ENCODE assay signal across 24 cellular contexts in the genomic region with DNA sequence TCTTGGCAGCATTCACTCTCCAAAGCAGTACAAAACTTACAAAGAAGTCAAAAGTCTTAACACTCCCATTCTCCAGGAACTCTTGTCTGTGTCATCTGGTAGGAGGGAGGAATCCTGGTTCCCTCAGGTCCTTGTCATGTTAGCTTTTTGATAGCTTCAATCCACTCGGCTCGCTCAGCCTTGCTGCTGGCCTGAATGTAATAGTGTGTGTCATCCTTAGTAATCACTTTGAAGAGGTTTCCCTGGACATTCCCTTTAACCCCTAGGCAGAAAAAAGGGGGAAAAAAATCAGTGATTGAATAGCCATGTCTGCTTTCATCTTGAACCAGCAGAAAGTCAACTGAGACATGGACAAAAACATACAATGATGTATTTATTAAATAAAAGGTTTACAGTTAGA. TPM values are rescaled to one million over a fixed set of nuclear protein-coding genes. Genes with fewer than 3 reads are reported as not detected.
DNase-seq lines count a peak whose midpoint lies in the region; ATAC-seq lines count a peak whose summit lies in the region.
"Had no signal": no experiment of that assay in that cellular context is flagged by ENCODE, and none has a peak within 500 bp of the region (broad histone marks: within the 10 kb centered on the region; RNA-seq: fewer than 3 reads in every experiment).

No MANE protein-coding gene starts in this region.

- H3K9me3 ChIP-seq in GM23248 (ENCODE audit: low read depth), result no peaks in the 10 kb centered on the region
- H3K9me3 ChIP-seq: breast epithelium, gastroesophageal sphincter, HAP-1, sigmoid colon had no signal

- peaks cover 47% of the 10 kb centered on the region for H3F3A ChIP-seq in GM23248 (ENCODE audit: insufficient read depth)

- H3K4me2 ChIP-seq in GM23248 (ENCODE audit: unreplicated experiment), result no peak overlapping the region

- H3K9ac ChIP-seq in GM23248, result no peak overlapping the region
- H3K9ac ChIP-seq: parathyroid adenoma had no signal

- H3K36me3 ChIP-seq in GM23248 (ENCODE audit: low read depth), result peaks cover 45% of the 10 kb centered on the region

- WGBS in GM23248 (ENCODE audit: low coverage in 1 of 2, low lambda C conversion rate in 2 of 2, missing lambda C conversion rate in 2 of 2), 2 experiments, result 16 to 18% methylated on average over 2 of the region's 2 CpGs

- H2AFZ ChIP-seq in GM23248, result no peak overlapping the region
- H2AFZ ChIP-seq: parathyroid adenoma had no signal

- ATAC-seq in GM21786 (IDR thresholded peaks at IDR 0.05; ENCODE audit: unreplicated experiment), result no peak
- ATAC-seq: gastroesophageal sphincter; left cardiac atrium; natural killer cell treated with Interleukin-12 subunit alpha and Interleukin-12 subunit beta and Interleukin-15 and Interleukin-18, amount 100 ng/mL, for 72 hours; stimulated activated memory B cell treated with anti-CD40 and anti-IgM and Interleukin-4, amounts not matched to agents 10 μg/mL and 1 μg/mL and 100 μg/mL, for 72 hours had no signal

- in situ Hi-C loops in ACHN (cut with HindIII; ENCODE audit: low pct_ligation_motif_present, low pct_unique_long_range_greater_than_20kb, low sequenced_read_pairs) (no loop called here), GM23248 (cut with MboI) (no loop called here)

- H3K4me1 ChIP-seq in GM23248 (ENCODE audit: insufficient read depth), result no peaks in the 10 kb centered on the region
- H3K4me1 ChIP-seq: breast epithelium, HAP-1 had no signal

- no peak overlapping the region for H3K27ac ChIP-seq in GM23248
- H3K27ac ChIP-seq: breast epithelium, C4-2B, parathyroid adenoma had no signal

- H3K27me3 ChIP-seq in GM23248 (replicated peaks; ENCODE audit: insufficient read depth), result no peaks in the 10 kb centered on the region
- H3K27me3 ChIP-seq: breast epithelium, gastroesophageal sphincter, sigmoid colon had no signal

- H3K4me3 ChIP-seq in GM23248, result no peak overlapping the region
- H3K4me3 ChIP-seq: breast epithelium, gastroesophageal sphincter, HAP-1, sigmoid colon had no signal

- H3K9me2 ChIP-seq in GM23248 (ENCODE audit: insufficient read depth), result no peaks in the 10 kb centered on the region

- no peaks in the 10 kb centered on the region for H4K20me1 ChIP-seq in GM23248 (ENCODE audit: insufficient read depth)

- no peaks in the 10 kb centered on the region for H3K79me2 ChIP-seq in GM23248 (ENCODE audit: insufficient read depth)
- H3K79me2 ChIP-seq: parathyroid adenoma had no signal

- peak; percentile 3 for DNase-seq in ACHN
- peak; percentile 48 for DNase-seq in GM23248
- peak; percentile 18 for DNase-seq in SW480 (ENCODE audit: low spot score)
- DNase-seq in iris pigment epithelial cell (ENCODE audit: low read depth), result peak; percentile 28
- DNase-seq in NCI-H1436 (lab: John Stamatoyannopoulos, UW), result no peak
- no peak for DNase-seq in NCI-H1417 treated with DMSO at 0.1 percent for 48 hours (lab: John Stamatoyannopoulos, UW)
- DNase-seq in hepatic stellate cell (ENCODE audit: low spot score), result no peak
- DNase-seq: activated CD4-positive, alpha-beta T cell treated with anti-CD3 and anti-CD28 coated beads, Interleukin-2, amount 10 ng/mL, durations not matched to agents 24 days and 14 days; activated effector memory CD4-positive, alpha-beta T cell treated with anti-CD3 and anti-CD28 coated beads, Interleukin-2, amount 50 U/mL, for 16 hours; cortex of kidney; left cardiac atrium; NCI-H1417; NCI-H2171; NCI-H524 treated with DMSO at 0.1 percent for 48 hours; SHP77 treated with DMSO at 0.1 percent for 48 hours; sigmoid colon had no signal

RNA-seq across cellular contexts. Expression of gene PLEK2, which starts 24.8 kb away (rescaled TPM):
- total RNA-seq in GM23248 (2014; rRNA removed; shearing (Covaris generic)), result 10.8 and 12.4 TPM in 2 replicates
- polyA plus RNA-seq in GM23248 (2016; fragmentation: Nextera tagmentation; extraction: Ambion mirVana), result 11.4 and 11.5 TPM in 2 replicates
- total RNA-seq: natural killer cell treated with Interleukin-12 subunit alpha and Interleukin-12 subunit beta and Interleukin-15 and Interleukin-18, amount 100 ng/mL, for 72 hours had no signal

RNA-seq across cellular contexts. Expression of gene EIF2S1, which starts 27.1 kb away (rescaled TPM):
- 232 and 273 TPM in 2 replicates for total RNA-seq in GM23248 (2014; rRNA removed; shearing (Covaris generic))
- 218 and 222 TPM in 2 replicates for polyA plus RNA-seq in GM23248 (2016; fragmentation: Nextera tagmentation; extraction: Ambion mirVana)

RNA-seq across cellular contexts. Expression of gene ATP6V1D, which starts 27.6 kb away (rescaled TPM):
- total RNA-seq in GM23248 (2014; rRNA removed; shearing (Covaris generic)), result 128 and 129 TPM in 2 replicates
- 191 and 192 TPM in 2 replicates for polyA plus RNA-seq in GM23248 (2016; fragmentation: Nextera tagmentation; extraction: Ambion mirVana)

Comparison
In these comparisons a context has a peak if more than half of its experiments do, and no peak if none do; other contexts are left out.
1. DNase-seq: peak in ACHN (single experiment), GM23248 (single experiment), SW480 (single experiment) and iris pigment epithelial cell (single experiment); none in NCI-H1436 (single experiment), NCI-H1417 treated with DMSO at 0.1 percent for 48 hours (single experiment) and hepatic stellate cell (single experiment).